In genomic region chr10:317219-317868, GRCh38 we compare ENCODE assay signal across 8 cellular contexts.
A peak's percentile ranks its signal among the peaks of the same experiment; 100 is the strongest.
DNase-seq lines count a peak whose midpoint lies in the region; ATAC-seq and TF ChIP-seq lines count a peak whose summit lies in the region.

No MANE protein-coding gene starts in this region.

- TF ChIP-seq CTCF in lower lobe of right lung (IDR thresholded peaks at IDR 0.05) (no peak), Calu3 (IDR thresholded peaks at IDR 0.05; ENCODE audit: unreplicated experiment) (no peak), MM.1S (IDR thresholded peaks at IDR 0.05; ENCODE audit: low read length) (no peak), type B pancreatic cell (conservative IDR thresholded peaks at IDR 0.05) (no peak)

- peak; percentile 50; the same call in 1 of the 2 replicates for TF ChIP-seq POLR2A in Raji (IDR thresholded peaks at IDR 0.05; ENCODE audit: insufficient read depth, low read depth, low read length)

- no TSS peak for BruUV-seq in Calu3 (replicated peaks; lab: Mats Ljungman, UMichigan)

- no peak overlapping the region for H3K9ac ChIP-seq in MM.1S (ENCODE audit: low read length)

- no peaks in the 10 kb centered on the region for H3K79me2 ChIP-seq in MM.1S (ENCODE audit: low read length)

- H3K27ac Mint-ChIP-seq in Calu3 (ENCODE audit: unreplicated experiment) (no peak overlapping the region), type B pancreatic cell (no peak overlapping the region)

- H3K27ac ChIP-seq in lower lobe of right lung (peak overlapping the region; percentile 31), MM.1S (ENCODE audit: low read length) (no peak overlapping the region)

- H3K4me3 Mint-ChIP-seq in Calu3 (ENCODE audit: low read depth, unreplicated experiment) = no peak overlapping the region
- no peak overlapping the region for H3K4me3 Mint-ChIP-seq in type B pancreatic cell

- no peak overlapping the region for H3K4me3 ChIP-seq in lower lobe of right lung
- no peak overlapping the region for H3K4me3 ChIP-seq in MM.1S (ENCODE audit: low read length)

- ATAC-seq in GM18519 (IDR thresholded peaks at IDR 0.05; ENCODE audit: low FRiP score, unreplicated experiment) (peak; percentile 96), GM21825 (IDR thresholded peaks at IDR 0.05; ENCODE audit: unreplicated experiment) (peak; percentile 96), lower lobe of right lung (peak; percentile 68 to 85)

- CTCF ChIA-PET in Calu3 (lab: Charles Lee) = no interaction called here

- peaks cover 21% of the 10 kb centered on the region for H3K36me3 ChIP-seq in lower lobe of right lung
- no peaks in the 10 kb centered on the region for H3K36me3 ChIP-seq in MM.1S (replicated peaks; ENCODE audit: insufficient read depth, low read length)

- H3K9me2 ChIP-seq in MM.1S (replicated peaks; ENCODE audit: insufficient read depth, low read length) = no peaks in the 10 kb centered on the region

- H3K9me3 ChIP-seq in lower lobe of right lung (no peaks in the 10 kb centered on the region), MM.1S (replicated peaks; ENCODE audit: insufficient read depth, low read length) (no peaks in the 10 kb centered on the region)

- H3K27me3 ChIP-seq in lower lobe of right lung (ENCODE audit: low read depth) = no peaks in the 10 kb centered on the region
- H3K27me3 ChIP-seq in MM.1S (replicated peaks; ENCODE audit: insufficient read depth, low read length) = no peaks in the 10 kb centered on the region

- DNase-seq in lower lobe of right lung = no peak
- DNase-seq in Calu3 = no peak
- no peak for DNase-seq in MM.1S
- DNase-seq in type B pancreatic cell (ENCODE audit: extremely low spot score, unreplicated experiment) = no peak
- no peak for DNase-seq in NCI-H748 treated with DMSO at 0.1 percent for 48 hours (lab: John Stamatoyannopoulos, UW)

- H3F3A ChIP-seq in MM.1S (ENCODE audit: insufficient read depth, low read length) = no peaks in the 10 kb centered on the region

- no peak overlapping the region for H3K4me2 ChIP-seq in MM.1S (ENCODE audit: low read depth, low read length)

- intact Hi-C loops in lower lobe of right lung (cut with DNase I) = no loop called here
- intact Hi-C loops in Calu3 (cut with micrococcal nuclease; ENCODE audit: unreplicated experiment) = no loop called here

- no peak overlapping the region for H2AFZ ChIP-seq in MM.1S (ENCODE audit: low read length)

- H3K36me3 Mint-ChIP-seq in Calu3 (ENCODE audit: insufficient read depth, unreplicated experiment) (peaks cover 7% of the 10 kb centered on the region), type B pancreatic cell (peaks cover 21% of the 10 kb centered on the region)

- no peaks in the 10 kb centered on the region for H4K20me1 ChIP-seq in MM.1S (ENCODE audit: insufficient read depth, low read length)

- H3K4me1 ChIP-seq in lower lobe of right lung (peaks cover 9% of the 10 kb centered on the region), MM.1S (ENCODE audit: low read length) (no peaks in the 10 kb centered on the region)

- H3K4me1 Mint-ChIP-seq in Calu3 (ENCODE audit: low read depth, unreplicated experiment) = no peaks in the 10 kb centered on the region
- H3K4me1 Mint-ChIP-seq in type B pancreatic cell (ENCODE audit: unreplicated experiment) = no peaks in the 10 kb centered on the region

- H3K27me3 Mint-ChIP-seq in Calu3 (ENCODE audit: unreplicated experiment) (no peaks in the 10 kb centered on the region), type B pancreatic cell (no peaks in the 10 kb centered on the region)

- H3K9me3 Mint-ChIP-seq in Calu3 (ENCODE audit: low read depth, unreplicated experiment) = no peaks in the 10 kb centered on the region
- no peaks in the 10 kb centered on the region for H3K9me3 Mint-ChIP-seq in type B pancreatic cell
